8 cellular contexts compared by ENCODE assay signal in genomic region chr6:28081486-28081751, GRCh38.
DNase-seq lines count a peak whose midpoint lies in the region; ATAC-seq lines count a peak whose summit lies in the region.

No MANE protein-coding gene starts in this region.

- peaks cover 7% of the 10 kb centered on the region for H3K4me1 ChIP-seq in mucosa of stomach (ENCODE audit: control insufficient read depth, insufficient read depth, low read length)

- H3K36me3 Mint-ChIP-seq in activated T-cell treated with anti-CD3 and anti-CD28 coated beads, Interleukin-2, amount 50 U/mL, for 24 hours (ENCODE audit: low read depth), result peaks cover 41% of the 10 kb centered on the region
- H3K36me3 Mint-ChIP-seq in dendritic cell treated with granulocyte-macrophage colony-stimulating factor and Interleukin-4, amounts not matched to agents 40 ng/mL and 50 ng/mL, for 4 days (ENCODE audit: low read depth), result peaks cover 21% of the 10 kb centered on the region

- H3K27ac Mint-ChIP-seq in activated T-cell treated with anti-CD3 and anti-CD28 coated beads, Interleukin-2, amount 50 U/mL, for 24 hours, result peak overlapping the region; percentile 99
- peak overlapping the region; percentile 97 for H3K27ac Mint-ChIP-seq in dendritic cell treated with granulocyte-macrophage colony-stimulating factor and Interleukin-4, amounts not matched to agents 40 ng/mL and 50 ng/mL, for 4 days

- H3K4me1 Mint-ChIP-seq in activated T-cell treated with anti-CD3 and anti-CD28 coated beads, Interleukin-2, amount 50 U/mL, for 24 hours (ENCODE audit: low read depth), result peaks cover 41% of the 10 kb centered on the region
- peaks cover 18% of the 10 kb centered on the region for H3K4me1 Mint-ChIP-seq in dendritic cell treated with granulocyte-macrophage colony-stimulating factor and Interleukin-4, amounts not matched to agents 40 ng/mL and 50 ng/mL, for 4 days (ENCODE audit: low read depth)

- peak overlapping the region; percentile 78 for H3K9ac ChIP-seq in mucosa of stomach (ENCODE audit: low read length)

- DNase-seq in activated T-cell treated with anti-CD3 and anti-CD28 coated beads, Interleukin-2, amount 50 U/mL, for 24 hours, result no peak
- no peak for DNase-seq in activated T-cell treated with anti-CD3 and anti-CD28 coated beads, Interleukin-2, amount 50 U/mL, for 1 hour
- DNase-seq in RPMI8226 (peak; percentile 32), AG20443 (ENCODE audit: low spot score) (no peak), NCI-H1092 treated with DMSO at 0.1 percent for 48 hours (lab: John Stamatoyannopoulos, UW) (no peak)

- peak; percentile 38 for ATAC-seq in HG02840 (IDR thresholded peaks at IDR 0.05; ENCODE audit: low FRiP score, unreplicated experiment)

- no peaks in the 10 kb centered on the region for H3K9me3 ChIP-seq in mucosa of stomach (ENCODE audit: control insufficient read depth, low read length)

- no peaks in the 10 kb centered on the region for H3K9me3 Mint-ChIP-seq in activated T-cell treated with anti-CD3 and anti-CD28 coated beads, Interleukin-2, amount 50 U/mL, for 24 hours
- H3K9me3 Mint-ChIP-seq in dendritic cell treated with granulocyte-macrophage colony-stimulating factor and Interleukin-4, amounts not matched to agents 40 ng/mL and 50 ng/mL, for 4 days, result no peaks in the 10 kb centered on the region

- H3K27me3 ChIP-seq in mucosa of stomach (ENCODE audit: control insufficient read depth, insufficient read depth, low read length), result no peaks in the 10 kb centered on the region

- no peaks in the 10 kb centered on the region for H3K36me3 ChIP-seq in mucosa of stomach (ENCODE audit: control insufficient read depth, insufficient read depth, low read length)

- no peaks in the 10 kb centered on the region for H3K27me3 Mint-ChIP-seq in activated T-cell treated with anti-CD3 and anti-CD28 coated beads, Interleukin-2, amount 50 U/mL, for 24 hours
- peaks cover under 1% of the 10 kb centered on the region for H3K27me3 Mint-ChIP-seq in dendritic cell treated with granulocyte-macrophage colony-stimulating factor and Interleukin-4, amounts not matched to agents 40 ng/mL and 50 ng/mL, for 4 days

- peak overlapping the region; percentile 81 for H3K4me3 ChIP-seq in mucosa of stomach (ENCODE audit: low read length)

- intact Hi-C loops in dendritic cell treated with granulocyte-macrophage colony-stimulating factor and Interleukin-4, amounts not matched to agents 40 ng/mL and 50 ng/mL, for 4 days (cut with micrococcal nuclease), result loop anchor here (1.0 to 5.0 kb wide), 4 partner anchors 23 to 275 kb away; partner anchors contain the start of gene ZSCAN16

- peak overlapping the region; percentile 97 for H3K4me3 Mint-ChIP-seq in activated T-cell treated with anti-CD3 and anti-CD28 coated beads, Interleukin-2, amount 50 U/mL, for 24 hours
- H3K4me3 Mint-ChIP-seq in dendritic cell treated with granulocyte-macrophage colony-stimulating factor and Interleukin-4, amounts not matched to agents 40 ng/mL and 50 ng/mL, for 4 days, result peak overlapping the region; percentile 97
